Comparison of ENCODE assay signal across 8 cellular contexts in genomic region chr7:106659369-106659962, GRCh38. TPM values are rescaled to one million over a fixed set of nuclear protein-coding genes. Genes with fewer than 3 reads are reported as not detected.
DNase-seq lines count a peak whose midpoint lies in the region; ATAC-seq, FAIRE-seq and TF ChIP-seq lines count a peak whose summit lies in the region.

No MANE protein-coding gene starts in this region.

- H3K9ac ChIP-seq in astrocyte (ENCODE audit: low read length) = peak overlapping the region; percentile 89

- no peaks in the 10 kb centered on the region for H3K9me3 ChIP-seq in heart left ventricle
- no peaks in the 10 kb centered on the region for H3K9me3 ChIP-seq in astrocyte (ENCODE audit: insufficient read depth, low read depth, low read length)
- no peaks in the 10 kb centered on the region for H3K9me3 ChIP-seq in lung (ENCODE audit: control insufficient read depth in 2 of 2, insufficient read depth in 1 of 2, low read length in 1 of 2)

- no peak for ATAC-seq in heart left ventricle
- ATAC-seq in lung (ENCODE audit: insufficient read depth, low FRiP score) = peak; percentile 1
- ATAC-seq in GM21390 (IDR thresholded peaks at IDR 0.05; ENCODE audit: unreplicated experiment) = no peak

- H3K4me2 ChIP-seq in astrocyte (ENCODE audit: low read length) = peak overlapping the region; percentile 91

- H3K36me3 Mint-ChIP-seq in astrocyte (ENCODE audit: low read depth, unreplicated experiment) = no peaks in the 10 kb centered on the region

- DNase-seq in heart left ventricle (no peak), cardiac septum (ENCODE audit: low spot score) (no peak), astrocyte (ENCODE audit: low read depth) (peak; percentile 27), lung (ENCODE audit: low spot score) (no peak), NCI-H2227 treated with DMSO at 0.1 percent for 48 hours (lab: John Stamatoyannopoulos, UW) (no peak), NCI-H82 treated with DMSO at 0.1 percent for 48 hours (lab: John Stamatoyannopoulos, UW; ENCODE audit: unreplicated experiment) (no peak)

- H2AFZ ChIP-seq in astrocyte (ENCODE audit: low read depth, low read length) = peak overlapping the region; percentile 39

- TF ChIP-seq POLR2A in heart left ventricle (IDR thresholded peaks at IDR 0.05) = no peak

- H3K4me3 Mint-ChIP-seq in astrocyte (ENCODE audit: unreplicated experiment) = peak overlapping the region; percentile 96

- intact Hi-C loops in heart left ventricle (cut with DNase I) = no loop called here
- intact Hi-C loops in cardiac septum (cut with DNase I) = no loop called here

- H3K27ac ChIP-seq in heart left ventricle (peak overlapping the region in 11 of 12 donors; percentile 93 to 97 (median 95)), astrocyte (ENCODE audit: low read depth, low read length) (peak overlapping the region; percentile 75), lung (ENCODE audit: low read depth in 1 of 2, low read length in 1 of 2) (peak overlapping the region; percentile 93 to 95), urinary bladder (ENCODE audit: low read depth) (peak overlapping the region; percentile 96)

- H3K27ac Mint-ChIP-seq in astrocyte (ENCODE audit: unreplicated experiment) = peak overlapping the region; percentile 55

- peaks cover 7% of the 10 kb centered on the region for H4K20me1 ChIP-seq in astrocyte (ENCODE audit: insufficient read depth, low read length)

- H3K36me3 ChIP-seq in heart left ventricle (no peaks in the 10 kb centered on the region), astrocyte (ENCODE audit: insufficient read depth, low read length) (no peaks in the 10 kb centered on the region), lung (ENCODE audit: control insufficient read depth in 2 of 2, insufficient read depth in 2 of 2, low read length in 2 of 2) (no peaks in the 10 kb centered on the region), urinary bladder (ENCODE audit: insufficient read depth) (no peaks in the 10 kb centered on the region)

- TF ChIP-seq CTCF in heart left ventricle (IDR thresholded peaks at IDR 0.05) (no peak), astrocyte (IDR thresholded peaks at IDR 0.05; ENCODE audit: insufficient read depth, low read depth, low read length) (no peak), lung (IDR thresholded peaks at IDR 0.05; ENCODE audit: control extremely low read depth, extremely low read depth) (no peak)

- H3K27me3 Mint-ChIP-seq in astrocyte (ENCODE audit: low read depth, unreplicated experiment) = no peaks in the 10 kb centered on the region

- no peaks in the 10 kb centered on the region for H3K9me3 Mint-ChIP-seq in astrocyte (ENCODE audit: unreplicated experiment)

- H3K4me1 Mint-ChIP-seq in astrocyte (ENCODE audit: low read depth, unreplicated experiment) = peaks cover 13% of the 10 kb centered on the region

- 7 to 18% (median 9%) methylated on average over 10 of the region's 10 CpGs for WGBS in heart left ventricle, 4 donors
- 3 to 4% methylated on average over 10 of the region's 10 CpGs for WGBS in lung, 2 donors
- 5% methylated on average over 10 of the region's 10 CpGs for WGBS in urinary bladder

- H3K27me3 ChIP-seq in heart left ventricle (no peaks in the 10 kb centered on the region), astrocyte (ENCODE audit: insufficient read depth, low read length) (no peaks in the 10 kb centered on the region), lung (ENCODE audit: control insufficient read depth, insufficient read depth) (no peaks in the 10 kb centered on the region)

- peaks cover 0 to 32% (median 17%) of the 10 kb centered on the region in 12 donors for H3K4me1 ChIP-seq in heart left ventricle
- peaks cover 10% of the 10 kb centered on the region for H3K4me1 ChIP-seq in astrocyte (ENCODE audit: insufficient read depth, low read length)
- peaks cover 0 to 8% of the 10 kb centered on the region in 2 donors for H3K4me1 ChIP-seq in lung (ENCODE audit: control insufficient read depth in 2 of 2, insufficient read depth in 2 of 2, low read length in 2 of 2)
- H3K4me1 ChIP-seq in urinary bladder (ENCODE audit: insufficient read depth) = no peaks in the 10 kb centered on the region

- peak overlapping the region; percentile 78 to 93 (median 85) for H3K4me3 ChIP-seq in heart left ventricle
- peak overlapping the region; percentile 78 for H3K4me3 ChIP-seq in astrocyte (ENCODE audit: insufficient read depth, low read depth, low read length)
- H3K4me3 ChIP-seq in lung = peak overlapping the region; percentile 76
- peak overlapping the region; percentile 89 for H3K4me3 ChIP-seq in urinary bladder (ENCODE audit: low read depth, low read length)

- H3K79me2 ChIP-seq in astrocyte (ENCODE audit: insufficient read depth, low read length) = peaks cover 25% of the 10 kb centered on the region

- FAIRE-seq in astrocyte (lab: Jason Lieb, UNC) = no peak

RNA-seq across cellular contexts. Expression of gene CCDC71L, which starts 1.5 kb away (rescaled TPM):
- 10 to 100 TPM in 3 of 9 donors, 1 to 10 TPM in 6; 5.3 to 16.7 (median 6.9) TPM for total RNA-seq in heart left ventricle
- 1 to 10 TPM; 3.5 to 4.1 TPM for polyA plus RNA-seq in heart left ventricle
- total RNA-seq in cardiac septum = 7.0 TPM
- 26.8 TPM in 2 replicates for total RNA-seq in astrocyte
- 10 to 100 TPM in 1 of 2 donors, 1 to 10 TPM in 1; 8.5 to 32.4 TPM for total RNA-seq in lung
- 10 to 100 TPM; 14.4 to 47.6 TPM for polyA plus RNA-seq in lung
- 10.6 TPM for total RNA-seq in urinary bladder
- 24.3 TPM for polyA plus RNA-seq in urinary bladder
